ENCODE assay signal across 1 cellular context in genomic region chr12:122506393-122506938, GRCh38.
TF ChIP-seq lines count a peak whose summit lies in the region.

No MANE protein-coding gene starts in this region.

TF ChIP-seq in HEK293, 187 proteins besides CTCF, POLR2A, EP300 and RAD21:
- no peak for TF ChIP-seq ZBTB44 (tag by site-specific recombination; IDR thresholded peaks at IDR 0.05)
- peak; percentile 66 for TF ChIP-seq ZNF600 (tag by site-specific recombination; IDR thresholded peaks at IDR 0.05)
- no peak for TF ChIP-seq ZSCAN4 (tag by site-specific recombination; IDR thresholded peaks at IDR 0.05)
- no peak for TF ChIP-seq ZSCAN23 (tag by site-specific recombination; IDR thresholded peaks at IDR 0.05)
TF ChIP-seq in HEK293: peak in this region for 1.
